In genomic region chr14:103562135-103562384, GRCh38 we compare ENCODE assay signal across 1 cellular context.
TF ChIP-seq lines count a peak whose summit lies in the region.

No MANE protein-coding gene starts in this region.

TF ChIP-seq in IMR-90, 13 proteins besides CTCF, POLR2A, EP300 and RAD21:
- TF ChIP-seq FOS (IDR thresholded peaks at IDR 0.05; ENCODE audit: low read depth, low read length), result no peak
- no peak for TF ChIP-seq CEBPB (IDR thresholded peaks at IDR 0.05; ENCODE audit: low read depth, low read length)
- no peak for TF ChIP-seq RFX5 (IDR thresholded peaks at IDR 0.05; ENCODE audit: low read depth, low read length)
- no peak for TF ChIP-seq MAZ (IDR thresholded peaks at IDR 0.05; ENCODE audit: borderline replicate concordance, low read depth, low read length)
- TF ChIP-seq MXI1 (IDR thresholded peaks at IDR 0.05; ENCODE audit: borderline replicate concordance, low read depth, low read length), result no peak
- no peak for TF ChIP-seq NFE2L2 (IDR thresholded peaks at IDR 0.05; ENCODE audit: low read depth, low read length)
- TF ChIP-seq MAFK (IDR thresholded peaks at IDR 0.05; ENCODE audit: low read depth, low read length), result no peak
- TF ChIP-seq ELK1 (IDR thresholded peaks at IDR 0.05; ENCODE audit: borderline replicate concordance, low read depth, low read length), result no peak
- TF ChIP-seq BHLHE40 (IDR thresholded peaks at IDR 0.05; ENCODE audit: low read depth, low read length), result no peak
- no peak for TF ChIP-seq CHD1 (IDR thresholded peaks at IDR 0.05; ENCODE audit: low read depth, low read length)
- no peak for TF ChIP-seq RCOR1 (IDR thresholded peaks at IDR 0.05; ENCODE audit: insufficient replicate concordance, low read length)
